In genomic region chr6:169224716-169225115, GRCh38 we compare ENCODE assay signal across 29 cellular contexts. TPM values are rescaled to one million over a fixed set of nuclear protein-coding genes. Genes with fewer than 3 reads are reported as not detected.
DNase-seq lines count a peak whose midpoint lies in the region; ATAC-seq and TF ChIP-seq lines count a peak whose summit lies in the region.
"Had no signal": no experiment of that assay in that cellular context is flagged by ENCODE, and none has a peak within 500 bp of the region (broad histone marks: within the 10 kb centered on the region; RNA-seq: fewer than 3 reads in every experiment).

No MANE protein-coding gene starts in this region.

- H3K27me3 Mint-ChIP-seq in GM23338 (ENCODE audit: insufficient read depth, low read depth, poor library complexity) = no peaks in the 10 kb centered on the region
- H3K27me3 Mint-ChIP-seq: activated naive CD4-positive, alpha-beta T cell treated with anti-CD3 and anti-CD28 coated beads, Interleukin-2, amount 10 ng/mL, durations not matched to agents 7 days and 5 days had no signal

- H3K27ac Mint-ChIP-seq in GM23338 = no peak overlapping the region; the same call in 1 of the 2 replicates
- H3K27ac Mint-ChIP-seq: activated naive CD4-positive, alpha-beta T cell treated with anti-CD3 and anti-CD28 coated beads, Interleukin-2, amount 10 ng/mL, durations not matched to agents 7 days and 5 days; stimulated activated effector memory CD8-positive, alpha-beta T cell treated with anti-CD3 and anti-CD28 coated beads, Interleukin-12 subunit alpha, Interleukin-12 subunit beta, amount 100 ng/mL, for 72 hours had no signal

- peaks cover 25% of the 10 kb centered on the region; the same call in 1 of the 2 replicates for H3K36me3 ChIP-seq in GM23338 (ENCODE audit: insufficient read depth)
- peaks cover 98% of the 10 kb centered on the region for H3K36me3 ChIP-seq in adipocyte (ENCODE audit: control insufficient read depth, insufficient read depth, low read length, severe bottlenecking)
- no peaks in the 10 kb centered on the region for H3K36me3 ChIP-seq in ovary

- TF ChIP-seq EP300 in ovary (IDR thresholded peaks at IDR 0.05) = no peak

- H2AFZ ChIP-seq in GM23338 = no peak overlapping the region

- no peaks in the 10 kb centered on the region for H3K9me2 ChIP-seq in GM23338 (ENCODE audit: insufficient read depth)

- peak overlapping the region; percentile 22 for H3K9ac ChIP-seq in adipocyte (ENCODE audit: low read length)

- no peak overlapping the region for H3K4me3 Mint-ChIP-seq in GM23338
- H3K4me3 Mint-ChIP-seq: activated naive CD4-positive, alpha-beta T cell treated with anti-CD3 and anti-CD28 coated beads, Interleukin-2, amount 10 ng/mL, durations not matched to agents 7 days and 5 days; H9; stimulated activated effector memory CD8-positive, alpha-beta T cell treated with anti-CD3 and anti-CD28 coated beads, Interleukin-12 subunit alpha, Interleukin-12 subunit beta, amount 100 ng/mL, for 72 hours had no signal

- no peak overlapping the region for H3K4me2 ChIP-seq in GM23338

- no peaks in the 10 kb centered on the region for H3F3A ChIP-seq in GM23338 (replicated peaks; ENCODE audit: low read depth)

- no peaks in the 10 kb centered on the region for H3K4me1 Mint-ChIP-seq in GM23338
- H3K4me1 Mint-ChIP-seq: activated naive CD4-positive, alpha-beta T cell treated with anti-CD3 and anti-CD28 coated beads, Interleukin-2, amount 10 ng/mL, durations not matched to agents 7 days and 5 days; H9; stimulated activated effector memory CD8-positive, alpha-beta T cell treated with anti-CD3 and anti-CD28 coated beads, Interleukin-12 subunit alpha, Interleukin-12 subunit beta, amount 100 ng/mL, for 72 hours had no signal

- H3K27me3 ChIP-seq in GM23338 (ENCODE audit: insufficient read depth) (no peaks in the 10 kb centered on the region), adipocyte (replicated peaks; ENCODE audit: control insufficient read depth, insufficient read depth, low read length) (no peaks in the 10 kb centered on the region), dorsolateral prefrontal cortex (no peaks in the 10 kb centered on the region), ovary (no peaks in the 10 kb centered on the region)
- H3K27me3 ChIP-seq: suprapubic skin had no signal

- no peak for TF ChIP-seq CTCF in GM23338 (conservative IDR thresholded peaks at IDR 0.05; ENCODE audit: low read depth in 2 of 2)
- TF ChIP-seq CTCF in dorsolateral prefrontal cortex (IDR thresholded peaks at IDR 0.05 in 54 of 56, conservative IDR thresholded peaks at IDR 0.05 in 2 of 56; ENCODE audit: low read depth in 1 of 56, partially characterized antibody in 56 of 56) = no peak
- TF ChIP-seq CTCF in ovary (IDR thresholded peaks at IDR 0.05) = no peak
- TF ChIP-seq CTCF in GM10266 (IDR thresholded peaks at IDR 0.05; ENCODE audit: control insufficient read depth, insufficient read depth, low read depth, missing control alignments) = no peak

- intact Hi-C loops in dorsolateral prefrontal cortex (cut with DNase I) (no loop called here), ovary (cut with DNase I) (no loop called here)

- ATAC-seq in GM23338 (no peak), HG03039 (IDR thresholded peaks at IDR 0.05; ENCODE audit: unreplicated experiment) (no peak)
- ATAC-seq: GM12878; HepG2; mucosa of descending colon; psoas muscle; stimulated activated effector memory CD8-positive, alpha-beta T cell treated with anti-CD3 and anti-CD28 coated beads, Interleukin-12 subunit alpha, Interleukin-12 subunit beta, amount 100 ng/mL, for 72 hours had no signal

- no peaks in the 10 kb centered on the region for H3K79me2 ChIP-seq in GM23338 (replicated peaks; ENCODE audit: insufficient read depth)

- TF ChIP-seq POLR2A in ovary (IDR thresholded peaks at IDR 0.05) = no peak

- H3K4me1 ChIP-seq in GM23338 (ENCODE audit: insufficient read depth) (no peaks in the 10 kb centered on the region), adipocyte (ENCODE audit: control insufficient read depth, insufficient read depth, low read length) (peaks cover 21% of the 10 kb centered on the region), ovary (ENCODE audit: insufficient read depth) (peaks cover 16% of the 10 kb centered on the region)
- H3K4me1 ChIP-seq: psoas muscle, suprapubic skin had no signal

- in situ Hi-C loops in KBM-7 (cut with MboI; ENCODE audit: low pct_unique_long_range_greater_than_20kb, low sequenced_read_pairs) = no loop called here

- H3K4me3 ChIP-seq in GM23338 (no peak overlapping the region), adipocyte (ENCODE audit: low read length) (no peak overlapping the region), dorsolateral prefrontal cortex (no peak overlapping the region), ovary (no peak overlapping the region)
- H3K4me3 ChIP-seq: GM12878, mucosa of descending colon, psoas muscle, skin epidermis, suprapubic skin had no signal

- DNase-seq in GM23338 (ENCODE audit: low spot score) (no peak), adipocyte (ENCODE audit: low read depth) (no peak), dorsolateral prefrontal cortex (no peak), ovary (no peak), KG1 (lab: John Stamatoyannopoulos, UW) (no peak), GM10266 (ENCODE audit: extremely low spot score) (no peak), KBM-7 (no peak)
- DNase-seq: activated CD4-positive, alpha-beta T cell treated with anti-CD3 and anti-CD28 coated beads for 4 hours; activated naive CD4-positive, alpha-beta T cell treated with anti-CD3 and anti-CD28 coated beads, Interleukin-2, amount 10 ng/mL, durations not matched to agents 7 days and 5 days; cerebellar nuclear complex; effector CD4-positive, alpha-beta T cell; foreskin melanocyte; H9; mucosa of descending colon; NCI-H1092; NCI-H187 treated with DMSO at 0.1 percent for 48 hours; NCI-H345; NCI-H774; psoas muscle; stimulated activated CD4-positive, alpha-beta T cell treated with anti-CD3 and anti-CD28 coated beads, Interleukin-2, amount 100 ng/mL, for 24 hours had no signal

- 30 to 40% (median 40%) methylated on average over 9 of the region's 9 CpGs for WGBS in ovary, 3 donors

- H3K9me3 ChIP-seq in adipocyte (ENCODE audit: control insufficient read depth, low read length) (no peaks in the 10 kb centered on the region), ovary (no peaks in the 10 kb centered on the region)
- H3K9me3 ChIP-seq: mucosa of descending colon, psoas muscle, suprapubic skin had no signal

- H3K36me3 Mint-ChIP-seq in GM23338 (ENCODE audit: low read depth) = peaks cover 87% of the 10 kb centered on the region
- H3K36me3 Mint-ChIP-seq: activated naive CD4-positive, alpha-beta T cell treated with anti-CD3 and anti-CD28 coated beads, Interleukin-2, amount 10 ng/mL, durations not matched to agents 7 days and 5 days; stimulated activated effector memory CD8-positive, alpha-beta T cell treated with anti-CD3 and anti-CD28 coated beads, Interleukin-12 subunit alpha, Interleukin-12 subunit beta, amount 100 ng/mL, for 72 hours had no signal

- H4K20me1 ChIP-seq in GM23338 (replicated peaks; ENCODE audit: insufficient read depth) = no peaks in the 10 kb centered on the region

- no peak overlapping the region for H3K27ac ChIP-seq in GM23338 (ENCODE audit: low read depth)
- peak overlapping the region in 49 of 59 donors; percentile 17 to 83 (median 68) for H3K27ac ChIP-seq in dorsolateral prefrontal cortex
- peak overlapping the region; percentile 42 to 75 for H3K27ac ChIP-seq in ovary
- H3K27ac ChIP-seq: C4-2B, psoas muscle, suprapubic skin had no signal

- peaks cover 16% of the 10 kb centered on the region for H3K9me3 Mint-ChIP-seq in GM23338
- H3K9me3 Mint-ChIP-seq: stimulated activated effector memory CD8-positive, alpha-beta T cell treated with anti-CD3 and anti-CD28 coated beads, Interleukin-12 subunit alpha, Interleukin-12 subunit beta, amount 100 ng/mL, for 72 hours had no signal

TF ChIP-seq in GM23338, 12 proteins besides CTCF, POLR2A, EP300 and RAD21:
- TF ChIP-seq EZH2phosphoT487 (IDR thresholded peaks at IDR 0.05; ENCODE audit: unreplicated experiment) (peak; percentile 38), POLR2AphosphoS5 (IDR thresholded peaks at IDR 0.05; ENCODE audit: low read depth) (no peak)

RNA-seq across cellular contexts. Expression of gene THBS2, which starts 28.9 kb away (rescaled TPM):
- 40.7 and 44.7 TPM in 2 replicates for total RNA-seq in GM23338 (2014; rRNA removed; shearing (Covaris generic))
- 7.8 and 7.9 TPM in 2 replicates for polyA plus RNA-seq in GM23338 (2016; fragmentation: Nextera tagmentation; extraction: Ambion mirVana)
- total RNA-seq in dorsolateral prefrontal cortex = 10 to 100 TPM in 119 of 120 experiments, 1 to 10 TPM in 1; 9.6 to 96.0 (median 23.8) TPM
- 100 to 1,000 TPM in 1 of 7 donors, 10 to 100 TPM in 6; 38.0 to 151 (median 72.8) TPM for total RNA-seq in ovary
- 10 to 100 TPM; 26.5 to 65.3 TPM for polyA plus RNA-seq in ovary
- total RNA-seq: activated CD8-positive, alpha-beta memory T cell treated with anti-CD3 and anti-CD28 coated beads for 36 hours; T-helper 2 cell treated with Interferon-gamma antibody and Interleukin-4, amounts not matched to agents 100 ng/mL and 5 ng/mL, for 36 hours had no signal
